ENCODE assay signal across 29 cellular contexts in the genomic region with DNA sequence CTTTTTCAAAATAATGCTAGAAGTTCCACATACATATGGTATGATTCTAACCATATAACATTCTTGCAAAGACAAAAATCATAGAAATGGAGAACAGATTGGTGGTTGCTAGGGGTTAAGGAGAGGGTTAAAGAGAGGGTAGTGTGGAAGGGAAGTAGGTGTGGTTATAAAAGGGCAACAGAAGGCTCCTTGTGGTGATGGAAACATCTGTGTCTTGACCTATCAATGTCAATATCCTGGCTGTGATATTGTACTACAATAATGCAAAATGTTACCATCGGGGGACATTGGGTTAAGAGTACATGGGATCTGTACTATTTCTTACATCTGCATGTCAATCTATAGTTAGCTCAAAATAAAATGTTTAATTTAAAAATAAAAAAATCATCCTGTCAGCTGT.
"Had no signal": no experiment of that assay in that cellular context is flagged by ENCODE, and none has a peak within 500 bp of the region (broad histone marks: within the 10 kb centered on the region; RNA-seq: fewer than 3 reads in every experiment).

No MANE protein-coding gene starts in this region.

- H3K36me3 Mint-ChIP-seq: activated naive CD8-positive, alpha-beta T cell treated with anti-CD3 and anti-CD28 coated beads for 36 hours; mesothelial cell of epicardium; naive B cell had no signal

- H3K9me3 Mint-ChIP-seq: activated naive CD4-positive, alpha-beta T cell treated with anti-CD3 and anti-CD28 coated beads for 36 hours; activated naive CD8-positive, alpha-beta T cell treated with anti-CD3 and anti-CD28 coated beads for 36 hours; activated T-helper 1 cell treated with anti-CD3 and anti-CD28 coated beads, Interleukin-12 subunit alpha, Interleukin-12 subunit beta, Interleukin-2, Interleukin-4 antibody, amounts not matched to agents 30 ng/mL and 10 ng/mL and 1 ng/mL, durations not matched to agents 14 hours and 24 hours and 36 hours; naive B cell; nephron progenitor cell; stimulated activated naive B cell treated with anti-CD40 and anti-IgM and Interleukin-4, amounts not matched to agents 10 μg/mL and 1 μg/mL and 100 μg/mL, for 72 hours had no signal

- DNase-seq: activated CD4-positive, alpha-beta T cell treated with anti-CD3 and anti-CD28 coated beads for 4 hours; activated CD4-positive, alpha-beta T cell treated with anti-CD3 and anti-CD28 coated beads, Interleukin-2, amount 50 U/mL, for 4 hours; activated CD4-positive, CD25-positive, alpha-beta regulatory T cell; activated CD8-positive, alpha-beta memory T cell treated with anti-CD3 and anti-CD28 coated beads, Interleukin-2, amount 50 U/mL, for 4 hours; activated effector memory CD4-positive, alpha-beta T cell treated with anti-CD3 and anti-CD28 coated beads, Interleukin-2, amount 50 U/mL, for 16 hours; activated naive CD4-positive, alpha-beta T cell treated with anti-CD3 and anti-CD28 coated beads for 36 hours; activated naive CD8-positive, alpha-beta T cell treated with anti-CD3 and anti-CD28 coated beads for 36 hours; activated T-cell treated with anti-CD3 and anti-CD28 coated beads, Interleukin-2, amount 50 U/mL, for 1 hour; adrenal gland; aorta; body of pancreas; cerebellar nuclear complex; cortex of kidney; foreskin fibroblast; heart right ventricle; naive B cell; nephron progenitor cell; occipital lobe; psoas muscle; stimulated activated CD4-positive, alpha-beta T cell treated with anti-CD3 and anti-CD28 coated beads, Interleukin-1b, Interleukin-23, amount 100 ng/mL, for 48 hours; stimulated activated naive B cell treated with anti-CD40 and anti-IgM and Interleukin-4, amounts not matched to agents 10 μg/mL and 1 μg/mL and 100 μg/mL, for 72 hours; T-helper 2 cell had no signal

- H3K79me2 ChIP-seq: parathyroid adenoma had no signal

- H3K36me3 ChIP-seq: adrenal gland, heart right ventricle, suprapubic skin, tibial nerve had no signal

- H2AFZ ChIP-seq: parathyroid adenoma had no signal

- H3K27me3 Mint-ChIP-seq: stimulated activated naive B cell treated with anti-CD40 and anti-IgM and Interleukin-4, amounts not matched to agents 10 μg/mL and 1 μg/mL and 100 μg/mL, for 72 hours had no signal

- H3K4me1 Mint-ChIP-seq: activated naive CD8-positive, alpha-beta T cell treated with anti-CD3 and anti-CD28 coated beads for 36 hours had no signal

- H3K27me3 ChIP-seq: adrenal gland, body of pancreas, heart right ventricle, suprapubic skin, tibial nerve had no signal

- H3K9me3 ChIP-seq: adrenal gland, body of pancreas, heart right ventricle, psoas muscle, suprapubic skin, tibial nerve had no signal

- H3K9ac ChIP-seq: parathyroid adenoma had no signal

- ATAC-seq: body of pancreas, esophagus mucosa, heart right ventricle, psoas muscle had no signal

- H3K4me1 ChIP-seq: adrenal gland, body of pancreas, parathyroid adenoma, psoas muscle, suprapubic skin had no signal

- H3K4me3 ChIP-seq: adrenal gland, body of pancreas, heart right ventricle, psoas muscle, smooth muscle cell, suprapubic skin, tibial nerve had no signal

- H3K27ac ChIP-seq: adrenal gland, body of pancreas, heart right ventricle, parathyroid adenoma, psoas muscle, suprapubic skin, tibial nerve had no signal

- H3K4me3 Mint-ChIP-seq: activated naive CD4-positive, alpha-beta T cell treated with anti-CD3 and anti-CD28 coated beads for 36 hours; activated naive CD8-positive, alpha-beta T cell treated with anti-CD3 and anti-CD28 coated beads for 36 hours; activated T-helper 1 cell treated with anti-CD3 and anti-CD28 coated beads, Interleukin-12 subunit alpha, Interleukin-12 subunit beta, Interleukin-2, Interleukin-4 antibody, amounts not matched to agents 30 ng/mL and 10 ng/mL and 1 ng/mL, durations not matched to agents 14 hours and 24 hours and 36 hours; mesothelial cell of epicardium; naive B cell; nephron progenitor cell; stimulated activated naive B cell treated with anti-CD40 and anti-IgM and Interleukin-4, amounts not matched to agents 10 μg/mL and 1 μg/mL and 100 μg/mL, for 72 hours had no signal

- H3K4me2 ChIP-seq: smooth muscle cell had no signal

- H3K27ac Mint-ChIP-seq: activated naive CD4-positive, alpha-beta T cell treated with anti-CD3 and anti-CD28 coated beads for 36 hours; activated naive CD8-positive, alpha-beta T cell treated with anti-CD3 and anti-CD28 coated beads for 36 hours; activated T-helper 1 cell treated with anti-CD3 and anti-CD28 coated beads, Interleukin-12 subunit alpha, Interleukin-12 subunit beta, Interleukin-2, Interleukin-4 antibody, amounts not matched to agents 30 ng/mL and 10 ng/mL and 1 ng/mL, durations not matched to agents 14 hours and 24 hours and 36 hours; mesothelial cell of epicardium; nephron progenitor cell; stimulated activated naive B cell treated with anti-CD40 and anti-IgM and Interleukin-4, amounts not matched to agents 10 μg/mL and 1 μg/mL and 100 μg/mL, for 72 hours had no signal
